Comparison of ENCODE assay signal across 8 cellular contexts in the genomic region with DNA sequence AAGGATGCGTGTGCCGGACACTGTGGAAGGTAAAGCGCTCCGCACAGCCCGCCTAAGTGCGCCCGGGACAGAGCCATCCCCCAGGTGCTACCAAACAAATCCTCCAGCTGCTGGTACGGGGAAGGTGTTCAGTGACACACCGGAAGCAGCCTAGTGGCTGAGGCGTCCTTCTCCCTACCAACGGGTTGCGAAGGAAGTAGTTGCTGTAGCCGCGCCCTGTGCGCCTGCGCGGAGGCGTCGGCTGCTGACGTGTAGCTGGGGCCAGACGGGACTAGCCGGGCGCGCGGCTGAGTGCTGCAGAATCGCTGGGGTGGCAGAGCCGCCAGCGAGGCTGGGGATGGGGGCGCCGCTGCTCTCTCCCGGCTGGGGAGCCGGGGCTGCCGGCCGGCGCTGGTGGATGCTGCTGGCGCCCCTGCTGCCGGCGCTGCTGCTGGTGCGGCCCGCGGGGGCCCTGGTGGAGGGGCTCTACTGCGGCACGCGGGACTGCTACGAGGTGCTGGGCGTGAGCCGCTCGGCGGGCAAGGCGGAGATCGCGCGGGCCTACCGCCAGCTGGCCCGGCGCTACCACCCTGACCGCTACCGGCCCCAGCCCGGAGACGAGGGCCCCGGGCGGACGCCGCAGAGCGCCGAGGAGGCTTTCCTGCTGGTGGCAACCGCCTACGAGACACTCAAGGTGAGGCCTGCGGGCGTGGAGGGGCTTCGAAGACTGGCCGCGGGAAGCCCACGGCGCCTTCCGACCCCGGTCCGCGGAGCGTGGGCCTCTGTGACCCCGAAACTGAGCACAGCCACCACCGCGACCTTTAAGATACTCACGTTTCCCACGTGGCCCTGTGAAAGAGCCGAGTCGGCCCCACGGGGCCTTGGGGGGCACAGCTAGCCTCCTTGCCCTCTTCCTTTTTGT. TPM values are rescaled to one million over a fixed set of nuclear protein-coding genes. Genes with fewer than 3 reads are reported as not detected.
DNase-seq lines count a peak whose midpoint lies in the region; ATAC-seq lines count a peak whose summit lies in the region.

A gene (plus strand): TSS at position 264 of the 901 bp plus-strand sequence. CDS start 74 bp downstream, at position 338.

- H3K4me3 Mint-ChIP-seq in effector memory CD8-positive, alpha-beta T cell, result peak within 1 kb of the TSS; percentile 92 to 93
- H3K4me3 Mint-ChIP-seq in memory B cell, result peak within 1 kb of the TSS; percentile 98

- H3K27ac Mint-ChIP-seq in effector memory CD8-positive, alpha-beta T cell, result peak within 1 kb of the TSS; percentile 88 to 94
- peak within 1 kb of the TSS; percentile 95 for H3K27ac Mint-ChIP-seq in memory B cell

- DNase-seq in COLO829 (ENCODE audit: low spot score) (peak; percentile 100), HT-29 (ENCODE audit: low spot score) (peak; percentile 98), memory B cell (ENCODE audit: low spot score in 2 of 2) (peak; percentile 93 to 95)
- DNase-seq in NK-92 treated with Interleukin-12 subunit alpha and Interleukin-12 subunit beta, amount 100 ng/mL, for 24 hours (lab: John Stamatoyannopoulos, UW), result peak; percentile 93
- peak; percentile 92 to 96 for DNase-seq in activated CD8-positive, alpha-beta memory T cell treated with anti-CD3 and anti-CD28 coated beads for 4 hours (ENCODE audit: low read depth in 2 of 2)
- peak; percentile 94 to 96 (median 94) for DNase-seq in effector memory CD8-positive, alpha-beta T cell
- DNase-seq in stimulated activated CD8-positive, alpha-beta memory T cell treated with anti-CD3 and anti-CD28 coated beads, Interleukin-12 subunit alpha, Interleukin-12 subunit beta, amount 100 ng/mL, for 1 hour (ENCODE audit: low read depth), result peak; percentile 94

- no peaks in the 10 kb centered on the region for H3K9me3 Mint-ChIP-seq in effector memory CD8-positive, alpha-beta T cell
- H3K9me3 Mint-ChIP-seq in memory B cell, result no peaks in the 10 kb centered on the region

- ATAC-seq in GM21360 (IDR thresholded peaks at IDR 0.05; ENCODE audit: unreplicated experiment) (peak; percentile 97), memory B cell (ENCODE audit: low read depth) (peak; percentile 96)
- ATAC-seq in effector memory CD8-positive, alpha-beta T cell (replicated peaks), result peak; percentile 96

- H3K36me3 Mint-ChIP-seq in effector memory CD8-positive, alpha-beta T cell (ENCODE audit: insufficient read depth), result peaks cover 12% of the 10 kb centered on the region
- H3K36me3 Mint-ChIP-seq in memory B cell, result peaks cover 2% of the 10 kb centered on the region

- peaks cover 14 to 29% of the 10 kb centered on the region in 2 donors for H3K4me1 Mint-ChIP-seq in effector memory CD8-positive, alpha-beta T cell (ENCODE audit: low read depth in 2 of 2)
- peaks cover 21% of the 10 kb centered on the region for H3K4me1 Mint-ChIP-seq in memory B cell

- H3K27me3 Mint-ChIP-seq in effector memory CD8-positive, alpha-beta T cell, result no peaks in the 10 kb centered on the region
- peaks cover 1% of the 10 kb centered on the region for H3K27me3 Mint-ChIP-seq in memory B cell

RNA-seq across cellular contexts. Expression of the gene that starts here (rescaled TPM):
- 4.7 and 7.7 TPM in 2 replicates for total RNA-seq in HT-29 (2014; rRNA removed; shearing (Covaris generic))

Comparison
In these comparisons a context has a peak if more than half of its experiments do, and no peak if none do; other contexts are left out.
1. Peak in every context shown above with its lines: DNase-seq and ATAC-seq.